27 cellular contexts compared by ENCODE assay signal in the genomic region with DNA sequence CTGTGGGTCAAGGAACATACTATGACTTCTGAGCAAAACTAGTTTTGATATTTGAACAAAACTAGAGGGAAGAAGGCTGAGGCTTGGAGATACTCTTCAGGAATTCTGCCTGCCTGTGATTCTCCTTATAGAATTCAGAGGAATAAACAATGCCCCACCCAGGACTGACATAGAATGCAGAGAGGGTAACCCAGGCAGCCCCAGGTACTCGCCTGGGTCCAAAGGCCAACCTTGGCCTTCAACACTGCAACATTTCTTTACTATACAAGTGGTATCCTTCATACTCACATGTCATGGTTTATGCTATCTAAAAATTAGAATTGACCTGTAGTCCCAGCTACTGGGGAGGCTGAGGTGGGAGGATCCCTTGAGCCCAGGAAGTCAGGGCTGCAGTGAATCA.
"Had no signal": no experiment of that assay in that cellular context is flagged by ENCODE, and none has a peak within 500 bp of the region (broad histone marks: within the 10 kb centered on the region; RNA-seq: fewer than 3 reads in every experiment).

No MANE protein-coding gene starts in this region.

- DNase-seq: activated CD4-positive, alpha-beta memory T cell treated with anti-CD3 and anti-CD28 coated beads for 36 hours; activated CD4-positive, alpha-beta T cell treated with anti-CD3 and anti-CD28 coated beads for 36 hours; activated CD4-positive, alpha-beta T cell treated with anti-CD3 and anti-CD28 coated beads, Interleukin-2, amount 10 ng/mL, durations not matched to agents 24 days and 14 days; activated CD4-positive, CD25-positive, alpha-beta regulatory T cell; activated CD4-positive, CD25-positive, alpha-beta regulatory T cell treated with anti-CD3 and anti-CD28 coated beads, Interleukin-2, amount 50 U/mL, for 72 hours; activated CD8-positive, alpha-beta memory T cell treated with anti-CD3 and anti-CD28 coated beads, Interleukin-2, amount 10 ng/mL, durations not matched to agents 7 days and 5 days; activated CD8-positive, alpha-beta memory T cell treated with anti-CD3 and anti-CD28 coated beads, Interleukin-2, amount 50 U/mL, for 4 hours; activated CD8-positive, alpha-beta T cell treated with anti-CD3 and anti-CD28 coated beads, Interleukin-2, amount 10 ng/mL, durations not matched to agents 7 days and 5 days; activated effector memory CD4-positive, alpha-beta T cell treated with Interleukin-2 at 50 U/mL for 16 hours; activated gamma-delta T cell treated with Interleukin-2 at 50 U/mL for 16 hours; activated naive CD4-positive, alpha-beta T cell treated with anti-CD3 and anti-CD28 coated beads, Interleukin-2, amount 50 U/mL, for 16 hours; activated naive CD4-positive, alpha-beta T cell treated with Interleukin-2 at 50 U/mL for 16 hours; activated T-cell treated with anti-CD3 and anti-CD28 coated beads for 4 hours; activated T-cell treated with anti-CD3 and anti-CD28 coated beads, Interleukin-2, amount 50 U/mL, for 24 hours; amygdala; aorta; body of pancreas; caudate nucleus; effector CD8-positive, alpha-beta T cell; esophagus squamous epithelium; foreskin melanocyte; T-helper 2 cell had no signal

- H3K27me3 ChIP-seq: body of pancreas, esophagus squamous epithelium, gastroesophageal sphincter had no signal

- H3K4me1 ChIP-seq: body of pancreas, gastroesophageal sphincter had no signal

- FAIRE-seq: colon, endometrium, endothelial cell of umbilical vein had no signal

- H3K9me3 ChIP-seq: body of pancreas, esophagus squamous epithelium, gastroesophageal sphincter had no signal

- H3K27ac ChIP-seq: body of pancreas, epithelial cell of prostate, esophagus squamous epithelium, gastroesophageal sphincter had no signal

- H3K4me3 ChIP-seq: body of pancreas, esophagus squamous epithelium, gastroesophageal sphincter had no signal

- H3K36me3 ChIP-seq: esophagus squamous epithelium, gastroesophageal sphincter had no signal
